ENCODE assay signal across 9 cellular contexts in the genomic region with DNA sequence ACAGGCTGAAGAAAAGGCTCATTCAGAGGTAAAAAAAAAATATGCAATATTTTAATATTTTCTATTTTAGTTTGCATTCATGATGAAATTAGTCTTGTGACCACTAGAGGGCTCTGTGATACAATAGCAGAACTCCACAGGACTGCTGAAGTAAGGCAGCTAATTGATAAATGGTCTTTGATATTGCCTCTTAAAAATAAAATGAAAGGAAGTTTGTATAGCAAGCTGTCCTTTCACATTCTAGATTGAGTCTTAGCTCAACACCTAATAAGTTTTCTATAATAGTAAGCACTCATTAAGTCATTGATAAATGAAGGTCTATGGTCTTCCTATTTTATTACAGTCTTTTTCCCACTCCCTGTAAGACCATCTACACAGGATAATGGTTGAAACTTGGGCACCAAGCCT.
DNase-seq lines count a peak whose midpoint lies in the region; ATAC-seq and TF ChIP-seq lines count a peak whose summit lies in the region.
"Had no signal": no experiment of that assay in that cellular context is flagged by ENCODE, and none has a peak within 500 bp of the region (broad histone marks: within the 10 kb centered on the region; RNA-seq: fewer than 3 reads in every experiment).

No MANE protein-coding gene starts in this region.

- no peaks in the 10 kb centered on the region for H3K4me1 Mint-ChIP-seq in natural killer cell
- H3K4me1 Mint-ChIP-seq in natural killer cell treated with Interleukin-12 subunit alpha and Interleukin-12 subunit beta and Interleukin-15 and Interleukin-18, amount 100 ng/mL, for 72 hours (ENCODE audit: low read depth in 2 of 2) = no peaks in the 10 kb centered on the region
- peaks cover 7% of the 10 kb centered on the region for H3K4me1 Mint-ChIP-seq in nephron progenitor cell
- H3K4me1 Mint-ChIP-seq: central memory CD8-positive, alpha-beta T cell had no signal

- H3K36me3 Mint-ChIP-seq in natural killer cell (no peaks in the 10 kb centered on the region), nephron progenitor cell (ENCODE audit: low read depth) (no peaks in the 10 kb centered on the region)
- no peaks in the 10 kb centered on the region for H3K36me3 Mint-ChIP-seq in natural killer cell treated with Interleukin-12 subunit alpha and Interleukin-12 subunit beta and Interleukin-15 and Interleukin-18, amount 100 ng/mL, for 72 hours

- TF ChIP-seq CTCF in natural killer cell (IDR thresholded peaks at IDR 0.05) = peak; percentile 47
- peak; percentile 70 for TF ChIP-seq CTCF in choroid plexus epithelial cell (conservative IDR thresholded peaks at IDR 0.05; ENCODE audit: low read depth, low read length)
- peak; percentile 88 for TF ChIP-seq CTCF in nephron progenitor cell (IDR thresholded peaks at IDR 0.05)
- TF ChIP-seq CTCF in omental fat pad (IDR thresholded peaks at IDR 0.05) = no peak

- H3K4me3 Mint-ChIP-seq in natural killer cell (no peak overlapping the region), nephron progenitor cell (no peak overlapping the region)
- H3K4me3 Mint-ChIP-seq in natural killer cell treated with Interleukin-12 subunit alpha and Interleukin-12 subunit beta and Interleukin-15 and Interleukin-18, amount 100 ng/mL, for 72 hours = no peak overlapping the region
- H3K4me3 Mint-ChIP-seq: central memory CD8-positive, alpha-beta T cell had no signal

- H3K27ac Mint-ChIP-seq in natural killer cell (no peak overlapping the region), nephron progenitor cell (no peak overlapping the region)
- no peak overlapping the region for H3K27ac Mint-ChIP-seq in natural killer cell treated with Interleukin-12 subunit alpha and Interleukin-12 subunit beta and Interleukin-15 and Interleukin-18, amount 100 ng/mL, for 72 hours

- no peaks in the 10 kb centered on the region for H3K27me3 Mint-ChIP-seq in natural killer cell (ENCODE audit: low read depth in 2 of 2)
- no peaks in the 10 kb centered on the region for H3K27me3 Mint-ChIP-seq in natural killer cell treated with Interleukin-12 subunit alpha and Interleukin-12 subunit beta and Interleukin-15 and Interleukin-18, amount 100 ng/mL, for 72 hours
- H3K27me3 Mint-ChIP-seq in nephron progenitor cell (ENCODE audit: low read depth, poor library complexity) = no peaks in the 10 kb centered on the region
- H3K27me3 Mint-ChIP-seq: central memory CD8-positive, alpha-beta T cell had no signal

- intact Hi-C loops in natural killer cell (cut with micrococcal nuclease) = no loop called here

- DNase-seq in natural killer cell (no peak), NCI-H446 treated with DMSO at 0.1 percent for 48 hours (lab: John Stamatoyannopoulos, UW) (peak; percentile 48), choroid plexus epithelial cell (ENCODE audit: low read depth) (peak; percentile 77), nephron progenitor cell (no peak), omental fat pad (ENCODE audit: low spot score) (no peak)
- no peak for DNase-seq in natural killer cell treated with Interleukin-12 subunit alpha and Interleukin-12 subunit beta and Interleukin-15 and Interleukin-18, amount 100 ng/mL, for 72 hours (ENCODE audit: low spot score)

- no peaks in the 10 kb centered on the region for H3K9me3 Mint-ChIP-seq in natural killer cell
- H3K9me3 Mint-ChIP-seq in natural killer cell treated with Interleukin-12 subunit alpha and Interleukin-12 subunit beta and Interleukin-15 and Interleukin-18, amount 100 ng/mL, for 72 hours = no peaks in the 10 kb centered on the region
- no peaks in the 10 kb centered on the region for H3K9me3 Mint-ChIP-seq in nephron progenitor cell
- H3K9me3 Mint-ChIP-seq: central memory CD8-positive, alpha-beta T cell had no signal

- no peak overlapping the region for H3K4me3 ChIP-seq in choroid plexus epithelial cell (ENCODE audit: low read depth, low read length)

- no peak for ATAC-seq in natural killer cell
- ATAC-seq in natural killer cell treated with Interleukin-12 subunit alpha and Interleukin-12 subunit beta and Interleukin-15 and Interleukin-18, amount 100 ng/mL, for 72 hours = no peak
- peak; percentile 65 for ATAC-seq in HG03066 (IDR thresholded peaks at IDR 0.05; ENCODE audit: low read depth, unreplicated experiment)
- no peak for ATAC-seq in GM21737 (IDR thresholded peaks at IDR 0.05; ENCODE audit: unreplicated experiment)
- no peak for ATAC-seq in omental fat pad (ENCODE audit: low FRiP score)

Comparison
In these comparisons a context has a peak if more than half of its experiments do, and no peak if none do; other contexts are left out.
1. DNase-seq: peak in NCI-H446 treated with DMSO at 0.1 percent for 48 hours (single experiment) and choroid plexus epithelial cell (single experiment); none in natural killer cell (single experiment), natural killer cell treated with Interleukin-12 subunit alpha and Interleukin-12 subunit beta and Interleukin-15 and Interleukin-18, amount 100 ng/mL, for 72 hours (single experiment), nephron progenitor cell (single experiment) and omental fat pad (single experiment).
2. CTCF ChIP-seq: peak in natural killer cell (single experiment), choroid plexus epithelial cell (single experiment) and nephron progenitor cell (single experiment); none in omental fat pad (0 of 3).